In genomic region chr2:37558622-37559021, GRCh38 we compare ENCODE assay signal across 9 cellular contexts.
DNase-seq lines count a peak whose midpoint lies in the region; ATAC-seq and TF ChIP-seq lines count a peak whose summit lies in the region.
"Had no signal": no experiment of that assay in that cellular context is flagged by ENCODE, and none has a peak within 500 bp of the region (broad histone marks: within the 10 kb centered on the region; RNA-seq: fewer than 3 reads in every experiment).

No MANE protein-coding gene starts in this region.

- H3K9me3 ChIP-seq in CD8-positive, alpha-beta T cell (ENCODE audit: low read length): no peaks in the 10 kb centered on the region
- H3K9me3 ChIP-seq: A549 had no signal

- H3K4me3 ChIP-seq in CD8-positive, alpha-beta T cell (ENCODE audit: low read depth, low read length): no peak overlapping the region
- H3K4me3 ChIP-seq: A549 had no signal

- H3K36me3 Mint-ChIP-seq in activated CD4-positive, alpha-beta memory T cell treated with anti-CD3 and anti-CD28 coated beads, Interleukin-2, amount 10 ng/mL, durations not matched to agents 7 days and 5 days (ENCODE audit: low read depth): no peaks in the 10 kb centered on the region
- H3K36me3 Mint-ChIP-seq in activated CD4-positive, alpha-beta memory T cell treated with anti-CD3 and anti-CD28 coated beads for 36 hours: no peaks in the 10 kb centered on the region
- H3K36me3 Mint-ChIP-seq in stimulated activated naive B cell treated with anti-CD40 and anti-IgM and Interleukin-4, amounts not matched to agents 10 μg/mL and 1 μg/mL and 100 μg/mL, for 72 hours: no peaks in the 10 kb centered on the region
- no peaks in the 10 kb centered on the region for H3K36me3 Mint-ChIP-seq in CD8-positive, alpha-beta T cell

- H3K27me3 ChIP-seq in CD8-positive, alpha-beta T cell (ENCODE audit: insufficient read depth, low read length): no peaks in the 10 kb centered on the region

- CTCF ChIA-PET in activated CD4-positive, alpha-beta memory T cell treated with anti-CD3 and anti-CD28 coated beads, Interleukin-2, amount 10 ng/mL, durations not matched to agents 7 days and 5 days (lab: Charles Lee): interaction anchor here (0.6 to 2.0 kb wide), 4 partner anchors 24 to 274 kb away, joined by 3 to 5 read pairs (median 4); no protein-coding TSS in a partner anchor
- CTCF ChIA-PET in activated CD4-positive, alpha-beta memory T cell treated with anti-CD3 and anti-CD28 coated beads for 36 hours (lab: Charles Lee): interaction anchor here (1.0 kb wide), 1 partner anchor 19 kb away, joined by 4 read pairs; no protein-coding TSS in a partner anchor
- CTCF ChIA-PET in CD8-positive, alpha-beta T cell (lab: Charles Lee): interaction anchor here (1.0 to 2.6 kb wide), 2 partner anchors 10 to 90 kb away, joined by 3 to 8 read pairs; no protein-coding TSS in a partner anchor

- peaks cover 16% of the 10 kb centered on the region for H3K4me1 ChIP-seq in CD8-positive, alpha-beta T cell (ENCODE audit: insufficient read depth, low read length)

- H3K27me3 Mint-ChIP-seq in activated CD4-positive, alpha-beta memory T cell treated with anti-CD3 and anti-CD28 coated beads, Interleukin-2, amount 10 ng/mL, durations not matched to agents 7 days and 5 days: no peaks in the 10 kb centered on the region
- H3K27me3 Mint-ChIP-seq in activated CD4-positive, alpha-beta memory T cell treated with anti-CD3 and anti-CD28 coated beads for 36 hours: no peaks in the 10 kb centered on the region
- no peaks in the 10 kb centered on the region for H3K27me3 Mint-ChIP-seq in stimulated activated naive B cell treated with anti-CD40 and anti-IgM and Interleukin-4, amounts not matched to agents 10 μg/mL and 1 μg/mL and 100 μg/mL, for 72 hours
- no peaks in the 10 kb centered on the region for H3K27me3 Mint-ChIP-seq in CD8-positive, alpha-beta T cell (ENCODE audit: low read depth)

- no peaks in the 10 kb centered on the region for H3K9me3 Mint-ChIP-seq in activated CD4-positive, alpha-beta memory T cell treated with anti-CD3 and anti-CD28 coated beads, Interleukin-2, amount 10 ng/mL, durations not matched to agents 7 days and 5 days
- H3K9me3 Mint-ChIP-seq in activated CD4-positive, alpha-beta memory T cell treated with anti-CD3 and anti-CD28 coated beads for 36 hours: no peaks in the 10 kb centered on the region
- H3K9me3 Mint-ChIP-seq in stimulated activated naive B cell treated with anti-CD40 and anti-IgM and Interleukin-4, amounts not matched to agents 10 μg/mL and 1 μg/mL and 100 μg/mL, for 72 hours: peaks cover 3 to 4% of the 10 kb centered on the region in 2 donors
- no peaks in the 10 kb centered on the region for H3K9me3 Mint-ChIP-seq in CD8-positive, alpha-beta T cell

- peaks cover 33% of the 10 kb centered on the region for H3K4me1 Mint-ChIP-seq in activated CD4-positive, alpha-beta memory T cell treated with anti-CD3 and anti-CD28 coated beads, Interleukin-2, amount 10 ng/mL, durations not matched to agents 7 days and 5 days
- H3K4me1 Mint-ChIP-seq in activated CD4-positive, alpha-beta memory T cell treated with anti-CD3 and anti-CD28 coated beads for 36 hours (ENCODE audit: low read depth): peaks cover 18% of the 10 kb centered on the region
- H3K4me1 Mint-ChIP-seq in stimulated activated naive B cell treated with anti-CD40 and anti-IgM and Interleukin-4, amounts not matched to agents 10 μg/mL and 1 μg/mL and 100 μg/mL, for 72 hours: peaks cover 3 to 6% of the 10 kb centered on the region in 2 donors
- H3K4me1 Mint-ChIP-seq in CD8-positive, alpha-beta T cell (ENCODE audit: low read depth): peaks cover 19% of the 10 kb centered on the region

- peak; percentile 41 for ATAC-seq in HG02938 (IDR thresholded peaks at IDR 0.05; ENCODE audit: unreplicated experiment)
- peak; percentile 57 to 61 for ATAC-seq in stimulated activated naive B cell treated with anti-CD40 and anti-IgM and Interleukin-4, amounts not matched to agents 10 μg/mL and 1 μg/mL and 100 μg/mL, for 72 hours (replicated peaks)
- ATAC-seq in activated CD4-positive, CD25-positive, alpha-beta regulatory T cell treated with anti-CD3 and anti-CD28 coated beads, Interleukin-2, amount 50 U/mL, for 24 hours: no peak
- no peak for ATAC-seq in CD8-positive, alpha-beta T cell
- ATAC-seq: A549 had no signal

- DNase-seq in activated CD4-positive, alpha-beta memory T cell treated with anti-CD3 and anti-CD28 coated beads, Interleukin-2, amount 10 ng/mL, durations not matched to agents 7 days and 5 days: no peak
- no peak for DNase-seq in activated CD4-positive, alpha-beta memory T cell treated with anti-CD3 and anti-CD28 coated beads for 36 hours
- DNase-seq in RPMI8226: peak; percentile 13
- DNase-seq in stimulated activated naive B cell treated with anti-CD40 and anti-IgM and Interleukin-4, amounts not matched to agents 10 μg/mL and 1 μg/mL and 100 μg/mL, for 72 hours: peak; percentile 31
- no peak for DNase-seq in COLO829 (ENCODE audit: low spot score)
- DNase-seq in CD8-positive, alpha-beta T cell: no peak

- H3K27ac Mint-ChIP-seq in activated CD4-positive, alpha-beta memory T cell treated with anti-CD3 and anti-CD28 coated beads, Interleukin-2, amount 10 ng/mL, durations not matched to agents 7 days and 5 days: peak overlapping the region; percentile 4
- no peak overlapping the region for H3K27ac Mint-ChIP-seq in activated CD4-positive, alpha-beta memory T cell treated with anti-CD3 and anti-CD28 coated beads for 36 hours
- no peak overlapping the region for H3K27ac Mint-ChIP-seq in stimulated activated naive B cell treated with anti-CD40 and anti-IgM and Interleukin-4, amounts not matched to agents 10 μg/mL and 1 μg/mL and 100 μg/mL, for 72 hours
- H3K27ac Mint-ChIP-seq in CD8-positive, alpha-beta T cell: no peak overlapping the region

- H3K36me3 ChIP-seq in CD8-positive, alpha-beta T cell (ENCODE audit: insufficient read depth, low read length): no peaks in the 10 kb centered on the region

- POLR2A ChIA-PET in activated CD4-positive, alpha-beta memory T cell treated with anti-CD3 and anti-CD28 coated beads, Interleukin-2, amount 10 ng/mL, durations not matched to agents 7 days and 5 days (lab: Charles Lee): interaction anchor here (0.9 to 1.1 kb wide), 3 partner anchors 42 to 98 kb away, joined by 3 to 5 read pairs (median 4); no protein-coding TSS in a partner anchor
- POLR2A ChIA-PET in activated CD4-positive, alpha-beta memory T cell treated with anti-CD3 and anti-CD28 coated beads for 36 hours (lab: Charles Lee): no interaction called here
- POLR2A ChIA-PET in CD8-positive, alpha-beta T cell (lab: Charles Lee): interaction anchor here (2.0 kb wide), 1 partner anchor 11 kb away, joined by 6 read pairs; no protein-coding TSS in a partner anchor

- TF ChIP-seq CTCF in CD8-positive, alpha-beta T cell (IDR thresholded peaks at IDR 0.05): no peak

- no peak overlapping the region for H3K27ac ChIP-seq in CD8-positive, alpha-beta T cell (ENCODE audit: low read depth, low read length)
- H3K27ac ChIP-seq: A549 had no signal

- no peak overlapping the region for H3K4me3 Mint-ChIP-seq in activated CD4-positive, alpha-beta memory T cell treated with anti-CD3 and anti-CD28 coated beads, Interleukin-2, amount 10 ng/mL, durations not matched to agents 7 days and 5 days
- no peak overlapping the region for H3K4me3 Mint-ChIP-seq in activated CD4-positive, alpha-beta memory T cell treated with anti-CD3 and anti-CD28 coated beads for 36 hours
- H3K4me3 Mint-ChIP-seq in stimulated activated naive B cell treated with anti-CD40 and anti-IgM and Interleukin-4, amounts not matched to agents 10 μg/mL and 1 μg/mL and 100 μg/mL, for 72 hours: no peak overlapping the region
- H3K4me3 Mint-ChIP-seq in CD8-positive, alpha-beta T cell: no peak overlapping the region

- intact Hi-C loops in activated CD4-positive, alpha-beta memory T cell treated with anti-CD3 and anti-CD28 coated beads for 36 hours (cut with micrococcal nuclease): no loop called here
- intact Hi-C loops in CD8-positive, alpha-beta T cell (cut with DNase I, micrococcal nuclease): no loop called here

Comparison
In these comparisons a context has a peak if more than half of its experiments do, and no peak if none do; other contexts are left out.
1. DNase-seq: peak in RPMI8226 (single experiment) and stimulated activated naive B cell treated with anti-CD40 and anti-IgM and Interleukin-4, amounts not matched to agents 10 μg/mL and 1 μg/mL and 100 μg/mL, for 72 hours (single experiment); none in activated CD4-positive, alpha-beta memory T cell treated with anti-CD3 and anti-CD28 coated beads, Interleukin-2, amount 10 ng/mL, durations not matched to agents 7 days and 5 days (single experiment), activated CD4-positive, alpha-beta memory T cell treated with anti-CD3 and anti-CD28 coated beads for 36 hours (single experiment), COLO829 (single experiment) and CD8-positive, alpha-beta T cell (0 of 7).
2. ATAC-seq: peak in HG02938 (single experiment) and stimulated activated naive B cell treated with anti-CD40 and anti-IgM and Interleukin-4, amounts not matched to agents 10 μg/mL and 1 μg/mL and 100 μg/mL, for 72 hours (2 of 2); none in activated CD4-positive, CD25-positive, alpha-beta regulatory T cell treated with anti-CD3 and anti-CD28 coated beads, Interleukin-2, amount 50 U/mL, for 24 hours (0 of 2) and CD8-positive, alpha-beta T cell (single experiment).